ENCODE assay signal across 14 cellular contexts in the genomic region with DNA sequence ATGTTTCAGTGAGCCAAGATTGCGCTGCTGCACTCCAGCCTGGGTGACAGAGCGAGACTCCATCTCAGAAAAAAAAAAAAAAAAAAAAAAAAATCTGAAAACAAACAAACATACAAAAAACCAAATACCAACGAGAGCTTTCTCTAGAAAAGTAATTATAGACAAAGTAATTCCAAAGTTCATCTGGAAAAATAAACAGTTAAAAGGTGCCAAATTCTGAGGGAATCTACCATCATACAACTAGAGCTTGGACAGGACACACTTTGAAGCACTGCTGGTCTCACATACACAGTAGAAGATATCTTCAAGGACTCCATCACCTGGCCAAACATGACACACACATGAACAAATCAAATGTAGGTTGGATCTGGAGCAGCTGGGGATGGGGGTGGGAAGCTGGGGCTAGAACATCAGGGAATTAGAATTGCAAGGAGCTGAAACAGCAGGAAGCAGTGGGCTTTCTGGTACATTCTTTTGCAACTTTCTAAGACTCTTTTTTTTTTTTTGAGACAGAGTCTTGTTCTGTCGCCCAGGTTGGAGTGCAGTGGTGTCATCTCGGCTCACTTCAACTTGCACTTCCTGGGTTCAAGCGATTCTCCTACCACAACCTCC. TPM values are rescaled to one million over a fixed set of nuclear protein-coding genes. Genes with fewer than 3 reads are reported as not detected.
A peak's percentile ranks its signal among the peaks of the same experiment; 100 is the strongest.
DNase-seq lines count a peak whose midpoint lies in the region; TF ChIP-seq lines count a peak whose summit lies in the region.
"Had no signal": no experiment of that assay in that cellular context is flagged by ENCODE, and none has a peak within 500 bp of the region (broad histone marks: within the 10 kb centered on the region; RNA-seq: fewer than 3 reads in every experiment).

No MANE protein-coding gene starts in this region.

- H3K27ac ChIP-seq in liver (ENCODE audit: low read depth in 1 of 2, low read length in 2 of 2), result no peak overlapping the region
- no peak overlapping the region for H3K27ac ChIP-seq in osteoblast (ENCODE audit: low read depth, low read length)
- H3K27ac ChIP-seq: BLaER1 treated with 17β-estradiol and CSF1 and Interleukin-3, amounts not matched to agents 10 nM and 100 nM had no signal

- peak in 1 of 2 donors; percentile 32 for TF ChIP-seq RAD21 in liver (IDR thresholded peaks at IDR 0.05)

- peak overlapping the region; percentile 27 for H3K27ac Mint-ChIP-seq in chondrocyte (ENCODE audit: unreplicated experiment)
- H3K27ac Mint-ChIP-seq: B cell; CD8-positive, alpha-beta T cell had no signal

- no peak overlapping the region for H3K4me2 ChIP-seq in osteoblast (ENCODE audit: insufficient read depth, low read length)

- intact Hi-C loops in posterior cingulate gyrus (cut with DNase I), result no loop called here

- no peaks in the 10 kb centered on the region for H3K27me3 ChIP-seq in liver (ENCODE audit: control insufficient read depth in 4 of 4, insufficient read depth in 4 of 4, low read length in 3 of 4)
- H3K27me3 ChIP-seq in osteoblast (ENCODE audit: insufficient read depth, low read length), result no peaks in the 10 kb centered on the region
- peaks cover 17% of the 10 kb centered on the region for H3K27me3 ChIP-seq in HAP-1 (ENCODE audit: low read depth)
- H3K27me3 ChIP-seq: BLaER1 treated with 17β-estradiol and CSF1 and Interleukin-3, amounts not matched to agents 10 nM and 100 nM had no signal

- no peak overlapping the region for H2AFZ ChIP-seq in osteoblast (ENCODE audit: low read length)

- H3K9me3 ChIP-seq in liver (ENCODE audit: control insufficient read depth in 4 of 4, low read length in 3 of 4) (no peaks in the 10 kb centered on the region), osteoblast (ENCODE audit: low read depth, low read length) (no peaks in the 10 kb centered on the region), HAP-1 (no peaks in the 10 kb centered on the region)
- H3K9me3 ChIP-seq: BLaER1 treated with 17β-estradiol and CSF1 and Interleukin-3, amounts not matched to agents 10 nM and 100 nM had no signal

- H3K36me3 Mint-ChIP-seq in chondrocyte (ENCODE audit: low read depth), result no peaks in the 10 kb centered on the region
- H3K36me3 Mint-ChIP-seq: CD8-positive, alpha-beta T cell had no signal

- in situ Hi-C loops in HAP-1 (cut with MboI; ENCODE audit: low sequenced_read_pairs), result no loop called here

- peaks cover 33% of the 10 kb centered on the region for H3K4me1 Mint-ChIP-seq in chondrocyte (ENCODE audit: low read depth)

- TF ChIP-seq CTCF in chondrocyte (IDR thresholded peaks at IDR 0.05), result no peak
- TF ChIP-seq CTCF in liver (IDR thresholded peaks at IDR 0.05; ENCODE audit: low read depth, low read length, missing input control), result no peak
- TF ChIP-seq CTCF in osteoblast (IDR thresholded peaks at IDR 0.05; ENCODE audit: extremely low read depth, low read depth, low read length), result no peak

- H3K36me3 ChIP-seq in liver (ENCODE audit: control insufficient read depth in 4 of 4, insufficient read depth in 3 of 4, low read depth in 1 of 4, low read length in 3 of 4), result no peaks in the 10 kb centered on the region
- no peaks in the 10 kb centered on the region for H3K36me3 ChIP-seq in osteoblast (ENCODE audit: insufficient read depth, low read length)
- H3K36me3 ChIP-seq in HAP-1 (replicated peaks), result no peaks in the 10 kb centered on the region
- H3K36me3 ChIP-seq: BLaER1 treated with 17β-estradiol and CSF1 and Interleukin-3, amounts not matched to agents 10 nM and 100 nM had no signal

- H3K79me2 ChIP-seq in osteoblast (ENCODE audit: insufficient read depth, low read length), result no peaks in the 10 kb centered on the region

- H3K4me1 ChIP-seq in liver (ENCODE audit: control insufficient read depth in 4 of 4, insufficient read depth in 4 of 4, low read length in 3 of 4) (peaks cover 0 to 4% (median 0%) of the 10 kb centered on the region in 4 donors), osteoblast (ENCODE audit: insufficient read depth, low read length) (peaks cover 15% of the 10 kb centered on the region), HAP-1 (no peaks in the 10 kb centered on the region)

- H3K9me3 Mint-ChIP-seq in chondrocyte (ENCODE audit: low read depth), result no peaks in the 10 kb centered on the region
- H3K9me3 Mint-ChIP-seq: CD8-positive, alpha-beta T cell had no signal

- H3K4me3 ChIP-seq in liver (ENCODE audit: low read depth in 1 of 3, low read length in 3 of 3), result no peak overlapping the region
- no peak overlapping the region for H3K4me3 ChIP-seq in osteoblast (ENCODE audit: insufficient read depth, low read length)
- H3K4me3 ChIP-seq in HAP-1, result no peak overlapping the region
- H3K4me3 ChIP-seq: BLaER1 treated with 17β-estradiol and CSF1 and Interleukin-3, amounts not matched to agents 10 nM and 100 nM had no signal

- WGBS in liver, result 61% methylated on average over 6 of the region's 6 CpGs

- DNase-seq in chondrocyte (ENCODE audit: low spot score), result no peak
- peak; percentile 1 for DNase-seq in osteoblast (ENCODE audit: insufficient read length, low spot score, missing footprints)
- DNase-seq in posterior cingulate gyrus, result no peak
- no peak for DNase-seq in HAP-1 (ENCODE audit: low spot score in 2 of 2)
- DNase-seq in NCI-H1694 treated with DMSO at 0.1 percent for 48 hours (lab: John Stamatoyannopoulos, UW), result no peak
- DNase-seq: Calu3; CD8-positive, alpha-beta T cell; DMS79 treated with DMSO at 0.1 percent for 48 hours; GF-D8; GOT3; H7 had no signal

- H3K27me3 Mint-ChIP-seq in chondrocyte (ENCODE audit: low read depth), result no peaks in the 10 kb centered on the region

- H3K4me3 Mint-ChIP-seq in chondrocyte (ENCODE audit: unreplicated experiment), result no peak overlapping the region
- H3K4me3 Mint-ChIP-seq: B cell; CD8-positive, alpha-beta T cell had no signal

- H3K9ac ChIP-seq in liver (ENCODE audit: low read depth in 1 of 2, low read length in 2 of 2), result no peak overlapping the region
- H3K9ac ChIP-seq: BLaER1 treated with 17β-estradiol and CSF1 and Interleukin-3, amounts not matched to agents 10 nM and 100 nM had no signal

- H4K20me1 ChIP-seq in osteoblast (ENCODE audit: insufficient read depth, low read length), result no peaks in the 10 kb centered on the region
- H4K20me1 ChIP-seq: BLaER1 treated with 17β-estradiol and CSF1 and Interleukin-3, amounts not matched to agents 10 nM and 100 nM had no signal

TF ChIP-seq in liver, 16 proteins besides CTCF, POLR2A, EP300 and RAD21:
- TF ChIP-seq HNF4G (IDR thresholded peaks at IDR 0.05) (peak; percentile 38), YY1 (IDR thresholded peaks at IDR 0.05) (no peak), FOXA2 (IDR thresholded peaks at IDR 0.05) (peak; percentile 65), NR2F2 (IDR thresholded peaks at IDR 0.05) (no peak), RXRA (IDR thresholded peaks at IDR 0.05) (peak; percentile 19 to 35), FOXA1 (IDR thresholded peaks at IDR 0.05) (peak; percentile 60), EGR1 (IDR thresholded peaks at IDR 0.05; ENCODE audit: low read depth in 2 of 2) (peak in 1 of 2 donors; percentile 77), JUND (IDR thresholded peaks at IDR 0.05) (peak in 1 of 2 donors; percentile 16), SP1 (IDR thresholded peaks at IDR 0.05) (peak; percentile 68), HNF4A (conservative IDR thresholded peaks at IDR 0.05) (peak; percentile 85 to 86)
- TF ChIP-seq, protein P1, sequence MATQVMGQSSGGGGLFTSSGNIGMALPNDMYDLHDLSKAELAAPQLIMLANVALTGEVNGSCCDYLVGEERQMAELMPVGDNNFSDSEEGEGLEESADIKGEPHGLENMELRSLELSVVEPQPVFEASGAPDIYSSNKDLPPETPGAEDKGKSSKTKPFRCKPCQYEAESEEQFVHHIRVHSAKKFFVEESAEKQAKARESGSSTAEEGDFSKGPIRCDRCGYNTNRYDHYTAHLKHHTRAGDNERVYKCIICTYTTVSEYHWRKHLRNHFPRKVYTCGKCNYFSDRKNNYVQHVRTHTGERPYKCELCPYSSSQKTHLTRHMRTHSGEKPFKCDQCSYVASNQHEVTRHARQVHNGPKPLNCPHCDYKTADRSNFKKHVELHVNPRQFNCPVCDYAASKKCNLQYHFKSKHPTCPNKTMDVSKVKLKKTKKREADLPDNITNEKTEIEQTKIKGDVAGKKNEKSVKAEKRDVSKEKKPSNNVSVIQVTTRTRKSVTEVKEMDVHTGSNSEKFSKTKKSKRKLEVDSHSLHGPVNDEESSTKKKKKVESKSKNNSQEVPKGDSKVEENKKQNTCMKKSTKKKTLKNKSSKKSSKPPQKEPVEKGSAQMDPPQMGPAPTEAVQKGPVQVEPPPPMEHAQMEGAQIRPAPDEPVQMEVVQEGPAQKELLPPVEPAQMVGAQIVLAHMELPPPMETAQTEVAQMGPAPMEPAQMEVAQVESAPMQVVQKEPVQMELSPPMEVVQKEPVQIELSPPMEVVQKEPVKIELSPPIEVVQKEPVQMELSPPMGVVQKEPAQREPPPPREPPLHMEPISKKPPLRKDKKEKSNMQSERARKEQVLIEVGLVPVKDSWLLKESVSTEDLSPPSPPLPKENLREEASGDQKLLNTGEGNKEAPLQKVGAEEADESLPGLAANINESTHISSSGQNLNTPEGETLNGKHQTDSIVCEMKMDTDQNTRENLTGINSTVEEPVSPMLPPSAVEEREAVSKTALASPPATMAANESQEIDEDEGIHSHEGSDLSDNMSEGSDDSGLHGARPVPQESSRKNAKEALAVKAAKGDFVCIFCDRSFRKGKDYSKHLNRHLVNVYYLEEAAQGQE (IDR thresholded peaks at IDR 0.05), result no peak

RNA-seq across cellular contexts. Expression of a gene that starts 41.1 kb away (rescaled TPM):
- 12.0 to 22.5 TPM (median 22.0 TPM) in 3 replicates for total RNA-seq in chondrocyte
- total RNA-seq in liver, result 10 to 100 TPM; 46.3 to 73.3 TPM
- polyA plus RNA-seq in liver, result 100 to 1,000 TPM; 118 to 162 TPM
- total RNA-seq in osteoblast, result 4.7 and 8.8 TPM in 2 replicates
